23 cellular contexts compared by ENCODE assay signal in the genomic region with DNA sequence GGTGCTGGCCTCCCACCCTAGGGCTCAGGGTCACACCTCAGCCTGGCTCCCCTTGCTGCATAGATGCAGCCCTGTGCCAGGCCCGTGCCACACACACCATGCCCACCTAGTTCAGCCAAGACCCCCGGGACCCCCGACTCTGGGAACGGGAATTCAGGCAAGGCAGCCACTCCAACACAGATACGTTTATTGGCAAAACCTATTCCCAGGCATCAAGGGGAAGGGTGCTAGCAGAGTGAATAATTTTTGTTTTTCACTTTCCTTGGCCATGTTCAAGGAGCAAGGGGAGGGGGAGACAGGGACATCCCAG. TPM values are rescaled to one million over a fixed set of nuclear protein-coding genes. Genes with fewer than 3 reads are reported as not detected.
"Had no signal": no experiment of that assay in that cellular context is flagged by ENCODE, and none has a peak within 500 bp of the region (broad histone marks: within the 10 kb centered on the region; RNA-seq: fewer than 3 reads in every experiment).

No MANE protein-coding gene starts in this region.

- H3K4me3 ChIP-seq: body of pancreas, colonic mucosa, lower lobe of right lung, tibial nerve, vagina had no signal

- H3K36me3 ChIP-seq: colonic mucosa, lower lobe of right lung, tibial nerve, vagina had no signal

- H3K4me3 Mint-ChIP-seq: stimulated activated memory B cell treated with anti-CD40 and anti-IgM and Interleukin-4, amounts not matched to agents 10 μg/mL and 1 μg/mL and 100 μg/mL, for 72 hours had no signal

- ATAC-seq: activated CD4-positive, CD25-positive, alpha-beta regulatory T cell treated with anti-CD3 and anti-CD28 coated beads, Interleukin-2, amount 50 U/mL, for 24 hours; activated naive CD4-positive, alpha-beta T cell treated with anti-CD3 and anti-CD28 coated beads, Interleukin-2, amount 50 U/mL, for 72 hours; stimulated activated memory B cell treated with anti-CD40 and anti-IgM and Interleukin-4, amounts not matched to agents 10 μg/mL and 1 μg/mL and 100 μg/mL, for 72 hours had no signal

- H3K27ac ChIP-seq: body of pancreas, colonic mucosa, lower lobe of right lung, tibial nerve, vagina had no signal

- H3K4me1 ChIP-seq: body of pancreas had no signal

- DNase-seq: activated CD4-positive, alpha-beta T cell treated with anti-CD3 and anti-CD28 coated beads, Interleukin-2, amount 50 U/mL, for 48 hours; activated CD8-positive, alpha-beta memory T cell treated with anti-CD3 and anti-CD28 coated beads, Interleukin-2, amount 50 U/mL, for 4 hours; activated effector memory CD4-positive, alpha-beta T cell treated with anti-CD3 and anti-CD28 coated beads, Interleukin-2, amount 50 U/mL, for 16 hours; activated T-cell treated with anti-CD3 and anti-CD28 coated beads, Interleukin-2, amount 50 U/mL, for 48 hours; amygdala; body of pancreas; caudate nucleus; colonic mucosa; effector CD4-positive, alpha-beta T cell; head of caudate nucleus; lower lobe of right lung; midbrain; posterior cingulate gyrus; retina; SW 1271 had no signal

- H3K27me3 ChIP-seq: body of pancreas, colonic mucosa, tibial nerve, vagina had no signal

- H3K36me3 Mint-ChIP-seq: activated naive CD4-positive, alpha-beta T cell treated with anti-CD3 and anti-CD28 coated beads, Interleukin-2, amount 50 U/mL, for 72 hours; stimulated activated memory B cell treated with anti-CD40 and anti-IgM and Interleukin-4, amounts not matched to agents 10 μg/mL and 1 μg/mL and 100 μg/mL, for 72 hours had no signal

- H3K9me3 ChIP-seq: body of pancreas, colonic mucosa, lower lobe of right lung, tibial nerve, vagina had no signal

- H3K9me3 Mint-ChIP-seq: activated naive CD4-positive, alpha-beta T cell treated with anti-CD3 and anti-CD28 coated beads, Interleukin-2, amount 50 U/mL, for 72 hours; stimulated activated memory B cell treated with anti-CD40 and anti-IgM and Interleukin-4, amounts not matched to agents 10 μg/mL and 1 μg/mL and 100 μg/mL, for 72 hours had no signal

- H3K27me3 Mint-ChIP-seq: stimulated activated memory B cell treated with anti-CD40 and anti-IgM and Interleukin-4, amounts not matched to agents 10 μg/mL and 1 μg/mL and 100 μg/mL, for 72 hours had no signal

RNA-seq across cellular contexts. Expression of gene SLC4A1, which starts 19.8 kb away (rescaled TPM):
- total RNA-seq: activated naive CD4-positive, alpha-beta T cell treated with anti-CD3 and anti-CD28 coated beads, Interleukin-2, amount 50 U/mL, for 72 hours; body of pancreas; fibroblast of lung; myocyte; T-helper 2 cell treated with Interferon-gamma antibody and Interleukin-4, amounts not matched to agents 100 ng/mL and 5 ng/mL, for 36 hours; vagina had no signal
- polyA plus RNA-seq: fibroblast of lung had no signal
